In genomic region chr12:50111693-50112455, GRCh38 we compare ENCODE assay signal across 8 cellular contexts. TPM values are rescaled to one million over a fixed set of nuclear protein-coding genes. Genes with fewer than 3 reads are reported as not detected.
DNase-seq lines count a peak whose midpoint lies in the region; ATAC-seq, FAIRE-seq and TF ChIP-seq lines count a peak whose summit lies in the region.

TSS of gene COX14 (plus strand) at chr12:50112236. CDS start at chr12:50120044, 7,808 bp downstream.

- H3K36me3 Mint-ChIP-seq in progenitor cell of endocrine pancreas (ENCODE audit: insufficient read depth): peaks cover 2% of the 10 kb centered on the region

- H3K36me3 ChIP-seq in urinary bladder (ENCODE audit: insufficient read depth): no peaks in the 10 kb centered on the region

- ATAC-seq in HG02852 (IDR thresholded peaks at IDR 0.05; ENCODE audit: unreplicated experiment) (peak; percentile 75), left cardiac atrium (peak; percentile 85 to 95)

- peak; percentile 94 for TF ChIP-seq CTCF in progenitor cell of endocrine pancreas (IDR thresholded peaks at IDR 0.05; ENCODE audit: unreplicated experiment)

- peak; percentile 94 for DNase-seq in GM12891 (ENCODE audit: insufficient read length, low spot score)
- DNase-seq in NCI-H146 (lab: John Stamatoyannopoulos, UW): peak; percentile 100
- DNase-seq in amniotic stem cell (lab: John Stamatoyannopoulos, UW): peak; percentile 99
- peak; percentile 99 for DNase-seq in left cardiac atrium
- peak; percentile 99 for DNase-seq in progenitor cell of endocrine pancreas (ENCODE audit: low spot score, unreplicated experiment)

- peak within 1 kb of the TSS; percentile 95 for H3K27ac Mint-ChIP-seq in progenitor cell of endocrine pancreas

- peak; percentile 99 for FAIRE-seq in GM12891 (lab: Jason Lieb, UNC)

- no peaks in the 10 kb centered on the region for H3K27me3 Mint-ChIP-seq in progenitor cell of endocrine pancreas

- H3K4me3 ChIP-seq in urinary bladder (ENCODE audit: low read depth, low read length): peak within 1 kb of the TSS; percentile 54

- WGBS in urinary bladder: under 1% methylated on average over 59 of the region's 59 CpGs

- intact Hi-C loops in T-helper 1 cell treated with Interleukin-12 subunit alpha and Interleukin-12 subunit beta and Interleukin-4 antibody, amounts not matched to agents 30 ng/mL and 1 ng/mL, for 36 hours (cut with micrococcal nuclease): loop anchor here (1.0 to 5.0 kb wide), 18 partner anchors 20 to 1430 kb away; partner anchors contain the start of genes ATF1, CERS5, DAZAP2 and KANSL2
- intact Hi-C loops in left cardiac atrium (cut with DNase I): no loop called here

- TF ChIP-seq POLR2A in GM12891 (IDR thresholded peaks at IDR 0.05; ENCODE audit: low read depth, low read length): peak; percentile 98

- H3K4me3 Mint-ChIP-seq in progenitor cell of endocrine pancreas (ENCODE audit: low read depth): peak within 1 kb of the TSS; percentile 99

- H3K27ac ChIP-seq in urinary bladder (ENCODE audit: low read depth): peak within 1 kb of the TSS; percentile 89

- H3K9me3 Mint-ChIP-seq in progenitor cell of endocrine pancreas (ENCODE audit: low read depth): no peaks in the 10 kb centered on the region

- peaks cover 16% of the 10 kb centered on the region for H3K4me1 Mint-ChIP-seq in progenitor cell of endocrine pancreas (ENCODE audit: low read depth)

- no peaks in the 10 kb centered on the region for H3K4me1 ChIP-seq in urinary bladder (ENCODE audit: insufficient read depth)

TF ChIP-seq in GM12891, 5 proteins besides CTCF, POLR2A, EP300 and RAD21:
- TF ChIP-seq POU2F2 (IDR thresholded peaks at IDR 0.05; ENCODE audit: low read depth, low read length) (peak; percentile 12; the same call in 1 of the 2 replicates), PAX5 (IDR thresholded peaks at IDR 0.05; ENCODE audit: insufficient read depth, low read length, severe bottlenecking) (no peak), SPI1 (IDR thresholded peaks at IDR 0.05; ENCODE audit: low read depth, low read length) (peak; percentile 83), TAF1 (IDR thresholded peaks at IDR 0.05; ENCODE audit: low read depth, low read length) (peak; percentile 96), POLR2AphosphoS5 (IDR thresholded peaks at IDR 0.05; ENCODE audit: low read depth, low read length) (peak; percentile 98)
TF ChIP-seq in GM12891: peak in this region for 4.

RNA-seq across cellular contexts. Expression of gene COX14, which starts in this region (rescaled TPM):
- polyA plus RNA-seq in GM12891 (2012; ENCODE audit: low read depth, missing spikeins): 97.6 TPM
- 42.8 and 47.0 TPM in 2 replicates for total RNA-seq in T-helper 1 cell treated with Interleukin-12 subunit alpha and Interleukin-12 subunit beta and Interleukin-4 antibody, amounts not matched to agents 30 ng/mL and 1 ng/mL, for 36 hours
- 100 to 1,000 TPM; 122 to 148 TPM for total RNA-seq in left cardiac atrium
- total RNA-seq in progenitor cell of endocrine pancreas: 25.1 and 30.1 TPM in 2 replicates
- total RNA-seq in urinary bladder: 30.5 TPM
- polyA plus RNA-seq in urinary bladder: 135 TPM

Comparison
In these comparisons a context has a peak if more than half of its experiments do, and no peak if none do; other contexts are left out.
1. Peak in every context shown above with its lines: DNase-seq, ATAC-seq, H3K4me3 ChIP-seq and H3K27ac ChIP-seq.